In the genomic region with DNA sequence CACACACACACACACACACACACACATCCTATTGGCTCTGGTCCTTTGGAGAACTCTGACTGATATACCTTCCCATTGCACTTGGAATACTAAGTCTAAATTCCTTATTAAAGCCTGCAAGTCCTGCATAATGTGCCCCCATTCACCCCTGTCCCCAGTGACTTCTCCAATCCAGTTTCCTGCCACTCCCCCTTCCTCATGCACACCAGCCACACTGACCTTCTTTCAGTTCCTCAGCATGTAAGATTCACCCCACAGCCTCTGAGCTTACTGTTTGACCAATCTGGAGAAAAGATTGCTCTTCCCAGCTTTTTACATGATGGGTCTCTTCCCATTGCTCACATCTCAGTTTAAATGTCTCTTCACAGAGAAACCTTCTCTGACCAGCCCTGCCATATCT, we compare ENCODE assay signal across 15 cellular contexts.
"Had no signal": no experiment of that assay in that cellular context is flagged by ENCODE, and none has a peak within 500 bp of the region (broad histone marks: within the 10 kb centered on the region; RNA-seq: fewer than 3 reads in every experiment).

No MANE protein-coding gene starts in this region.

- H3K27ac ChIP-seq: thyroid gland, uterus had no signal

- H3K27me3 Mint-ChIP-seq: activated naive CD8-positive, alpha-beta T cell treated with anti-CD3 and anti-CD28 coated beads, Interleukin-2, amount 10 ng/mL, durations not matched to agents 7 days and 5 days had no signal

- H3K4me3 ChIP-seq: breast epithelium, hepatocyte, thyroid gland, uterus had no signal

- H3K27me3 ChIP-seq: breast epithelium, hepatocyte, thyroid gland, uterus had no signal

- H3K36me3 ChIP-seq: breast epithelium, thyroid gland, uterus had no signal

- H3K27ac Mint-ChIP-seq: activated CD8-positive, alpha-beta T cell treated with anti-CD3 and anti-CD28 coated beads, Interleukin-2, amount 10 ng/mL, durations not matched to agents 7 days and 5 days; activated naive CD8-positive, alpha-beta T cell treated with anti-CD3 and anti-CD28 coated beads, Interleukin-2, amount 10 ng/mL, durations not matched to agents 7 days and 5 days; endodermal cell had no signal

- H3K4me1 ChIP-seq: breast epithelium, thyroid gland, uterus had no signal

- H3K9me3 ChIP-seq: breast epithelium, thyroid gland, uterus had no signal

- ATAC-seq: activated CD8-positive, alpha-beta T cell treated with anti-CD3 and anti-CD28 coated beads, Interleukin-2, amount 10 ng/mL, durations not matched to agents 7 days and 5 days; left ventricle myocardium superior had no signal

- H3K4me1 Mint-ChIP-seq: activated naive CD8-positive, alpha-beta T cell treated with anti-CD3 and anti-CD28 coated beads, Interleukin-2, amount 10 ng/mL, durations not matched to agents 7 days and 5 days had no signal

- H3K36me3 Mint-ChIP-seq: activated naive CD8-positive, alpha-beta T cell treated with anti-CD3 and anti-CD28 coated beads, Interleukin-2, amount 10 ng/mL, durations not matched to agents 7 days and 5 days had no signal

- H3K9me3 Mint-ChIP-seq: endodermal cell had no signal

- DNase-seq: activated CD8-positive, alpha-beta memory T cell treated with anti-CD3 and anti-CD28 coated beads, Interleukin-2, amount 50 U/mL, for 48 hours; activated CD8-positive, alpha-beta T cell treated with anti-CD3 and anti-CD28 coated beads, Interleukin-2, amount 10 ng/mL, durations not matched to agents 7 days and 5 days; activated naive CD8-positive, alpha-beta T cell treated with anti-CD3 and anti-CD28 coated beads, Interleukin-2, amount 10 ng/mL, durations not matched to agents 7 days and 5 days; aorta; dermis blood vessel endothelial cell; endodermal cell; erythroblast; kidney; left ventricle myocardium superior; mesendoderm; nephron progenitor cell; thyroid gland; uterus had no signal

- H3K4me3 Mint-ChIP-seq: activated CD8-positive, alpha-beta T cell treated with anti-CD3 and anti-CD28 coated beads, Interleukin-2, amount 10 ng/mL, durations not matched to agents 7 days and 5 days; activated naive CD8-positive, alpha-beta T cell treated with anti-CD3 and anti-CD28 coated beads, Interleukin-2, amount 10 ng/mL, durations not matched to agents 7 days and 5 days; endodermal cell; nephron progenitor cell had no signal
